ENCODE assay signal across 10 cellular contexts in the genomic region with DNA sequence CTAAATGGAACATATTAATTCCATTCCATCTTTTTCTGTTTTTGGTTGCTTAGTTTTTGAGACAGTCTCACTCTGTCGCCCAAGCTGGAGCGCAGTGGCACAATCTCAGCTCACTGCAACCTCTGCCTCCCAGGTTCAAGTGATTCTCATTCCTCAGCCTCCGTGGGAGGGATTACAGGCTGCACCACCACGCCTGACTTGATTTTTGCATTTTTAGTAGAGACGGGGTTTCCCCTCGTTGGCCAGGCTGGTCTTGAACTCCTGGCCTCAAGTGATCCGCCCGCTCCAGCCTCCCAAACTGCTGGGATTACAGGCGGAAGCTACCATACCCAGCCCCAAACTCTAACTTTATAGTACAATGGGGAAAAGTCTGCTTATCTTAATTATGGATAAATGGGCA. TPM values are rescaled to one million over a fixed set of nuclear protein-coding genes. Genes with fewer than 3 reads are reported as not detected.
DNase-seq lines count a peak whose midpoint lies in the region; ATAC-seq and TF ChIP-seq lines count a peak whose summit lies in the region.
"Had no signal": no experiment of that assay in that cellular context is flagged by ENCODE, and none has a peak within 500 bp of the region (broad histone marks: within the 10 kb centered on the region; RNA-seq: fewer than 3 reads in every experiment).

No MANE protein-coding gene starts in this region.

- no peaks in the 10 kb centered on the region for H3K27me3 ChIP-seq in psoas muscle (ENCODE audit: insufficient read depth in 3 of 3, low read length in 2 of 3)

- peaks cover 6 to 15% of the 10 kb centered on the region in 2 donors for H3K36me3 ChIP-seq in psoas muscle (ENCODE audit: insufficient read depth in 1 of 2, low read depth in 1 of 2)

- DNase-seq in activated naive CD4-positive, alpha-beta T cell treated with anti-CD3 and anti-CD28 coated beads, Interleukin-2, amount 10 ng/mL, durations not matched to agents 7 days and 5 days = no peak
- DNase-seq in activated naive CD4-positive, alpha-beta T cell treated with anti-CD3 and anti-CD28 coated beads, Interleukin-2, amount 50 U/mL, for 16 hours = no peak
- DNase-seq in activated naive CD8-positive, alpha-beta T cell treated with anti-CD3 and anti-CD28 coated beads, Interleukin-2, amount 50 U/mL, for 24 hours = peak; percentile 23
- DNase-seq in stimulated activated naive B cell treated with anti-CD40 and anti-IgM and Interleukin-4, amounts not matched to agents 10 μg/mL and 1 μg/mL and 100 μg/mL, for 72 hours = no peak
- DNase-seq in NCI-H69 (lab: John Stamatoyannopoulos, UW) (no peak), psoas muscle (no peak)
- DNase-seq: KG1, NCI-H2171 had no signal

- H3K9me3 Mint-ChIP-seq in activated naive CD4-positive, alpha-beta T cell treated with anti-CD3 and anti-CD28 coated beads, Interleukin-2, amount 10 ng/mL, durations not matched to agents 7 days and 5 days = no peaks in the 10 kb centered on the region
- H3K9me3 Mint-ChIP-seq in activated naive CD8-positive, alpha-beta T cell treated with anti-CD3 and anti-CD28 coated beads, Interleukin-2, amount 50 U/mL, for 24 hours = no peaks in the 10 kb centered on the region
- H3K9me3 Mint-ChIP-seq in stimulated activated naive B cell treated with anti-CD40 and anti-IgM and Interleukin-4, amounts not matched to agents 10 μg/mL and 1 μg/mL and 100 μg/mL, for 72 hours = no peaks in the 10 kb centered on the region

- peaks cover 85% of the 10 kb centered on the region for H3K4me1 Mint-ChIP-seq in activated naive CD4-positive, alpha-beta T cell treated with anti-CD3 and anti-CD28 coated beads, Interleukin-2, amount 10 ng/mL, durations not matched to agents 7 days and 5 days
- peaks cover 93% of the 10 kb centered on the region for H3K4me1 Mint-ChIP-seq in activated naive CD8-positive, alpha-beta T cell treated with anti-CD3 and anti-CD28 coated beads, Interleukin-2, amount 50 U/mL, for 24 hours
- peaks cover 31 to 85% of the 10 kb centered on the region in 2 donors for H3K4me1 Mint-ChIP-seq in stimulated activated naive B cell treated with anti-CD40 and anti-IgM and Interleukin-4, amounts not matched to agents 10 μg/mL and 1 μg/mL and 100 μg/mL, for 72 hours

- H3K4me3 ChIP-seq in psoas muscle = no peak overlapping the region

- no peak for TF ChIP-seq CTCF in psoas muscle (IDR thresholded peaks at IDR 0.05)

- H3K27me3 Mint-ChIP-seq in activated naive CD4-positive, alpha-beta T cell treated with anti-CD3 and anti-CD28 coated beads, Interleukin-2, amount 10 ng/mL, durations not matched to agents 7 days and 5 days = no peaks in the 10 kb centered on the region
- H3K27me3 Mint-ChIP-seq in activated naive CD8-positive, alpha-beta T cell treated with anti-CD3 and anti-CD28 coated beads, Interleukin-2, amount 50 U/mL, for 24 hours = no peaks in the 10 kb centered on the region
- no peaks in the 10 kb centered on the region for H3K27me3 Mint-ChIP-seq in stimulated activated naive B cell treated with anti-CD40 and anti-IgM and Interleukin-4, amounts not matched to agents 10 μg/mL and 1 μg/mL and 100 μg/mL, for 72 hours

- H3K27ac Mint-ChIP-seq in activated naive CD4-positive, alpha-beta T cell treated with anti-CD3 and anti-CD28 coated beads, Interleukin-2, amount 10 ng/mL, durations not matched to agents 7 days and 5 days = peak overlapping the region; percentile 33
- peak overlapping the region; percentile 67 for H3K27ac Mint-ChIP-seq in activated naive CD8-positive, alpha-beta T cell treated with anti-CD3 and anti-CD28 coated beads, Interleukin-2, amount 50 U/mL, for 24 hours
- peak overlapping the region; percentile 83 for H3K27ac Mint-ChIP-seq in stimulated activated naive B cell treated with anti-CD40 and anti-IgM and Interleukin-4, amounts not matched to agents 10 μg/mL and 1 μg/mL and 100 μg/mL, for 72 hours

- no peaks in the 10 kb centered on the region for H3K9me3 ChIP-seq in psoas muscle

- intact Hi-C loops in psoas muscle (cut with DNase I) = no loop called here

- H3K36me3 Mint-ChIP-seq in activated naive CD4-positive, alpha-beta T cell treated with anti-CD3 and anti-CD28 coated beads, Interleukin-2, amount 10 ng/mL, durations not matched to agents 7 days and 5 days = peaks cover 58% of the 10 kb centered on the region
- peaks cover 69% of the 10 kb centered on the region for H3K36me3 Mint-ChIP-seq in activated naive CD8-positive, alpha-beta T cell treated with anti-CD3 and anti-CD28 coated beads, Interleukin-2, amount 50 U/mL, for 24 hours (ENCODE audit: low read depth)
- H3K36me3 Mint-ChIP-seq in stimulated activated naive B cell treated with anti-CD40 and anti-IgM and Interleukin-4, amounts not matched to agents 10 μg/mL and 1 μg/mL and 100 μg/mL, for 72 hours = peaks cover 26 to 52% of the 10 kb centered on the region in 2 donors

- H3K27ac ChIP-seq in psoas muscle = no peak overlapping the region

- H3K4me1 ChIP-seq in psoas muscle = peaks cover 83% of the 10 kb centered on the region

- WGBS in psoas muscle, 3 donors = 68 to 73% (median 70%) methylated on average over 9 of the region's 9 CpGs

- CTCF ChIA-PET in activated naive CD4-positive, alpha-beta T cell treated with anti-CD3 and anti-CD28 coated beads, Interleukin-2, amount 10 ng/mL, durations not matched to agents 7 days and 5 days (lab: Charles Lee) = interaction anchor here (0.7 to 3.4 kb wide), 2 partner anchors 8 to 24 kb away, joined by 3 to 22 read pairs; no protein-coding TSS in a partner anchor

- ATAC-seq in HG02610 (IDR thresholded peaks at IDR 0.05; ENCODE audit: unreplicated experiment) (peak; percentile 43), psoas muscle (no peak), HG02973 (IDR thresholded peaks at IDR 0.05; ENCODE audit: unreplicated experiment) (no peak)
- ATAC-seq in activated naive CD8-positive, alpha-beta T cell treated with anti-CD3 and anti-CD28 coated beads, Interleukin-2, amount 50 U/mL, for 24 hours = peak; percentile 48
- ATAC-seq in stimulated activated naive B cell treated with anti-CD40 and anti-IgM and Interleukin-4, amounts not matched to agents 10 μg/mL and 1 μg/mL and 100 μg/mL, for 72 hours (replicated peaks) = peak; percentile 78 to 83

- no peak overlapping the region for H3K4me3 Mint-ChIP-seq in activated naive CD4-positive, alpha-beta T cell treated with anti-CD3 and anti-CD28 coated beads, Interleukin-2, amount 10 ng/mL, durations not matched to agents 7 days and 5 days
- peak overlapping the region; percentile 35 for H3K4me3 Mint-ChIP-seq in activated naive CD8-positive, alpha-beta T cell treated with anti-CD3 and anti-CD28 coated beads, Interleukin-2, amount 50 U/mL, for 24 hours
- peak overlapping the region in 1 of 2 donors; percentile 14 for H3K4me3 Mint-ChIP-seq in stimulated activated naive B cell treated with anti-CD40 and anti-IgM and Interleukin-4, amounts not matched to agents 10 μg/mL and 1 μg/mL and 100 μg/mL, for 72 hours

RNA-seq across cellular contexts. Expression of gene HNRNPD, which starts 11.2 kb away (rescaled TPM):
- total RNA-seq in psoas muscle = 100 to 1,000 TPM in 3 of 4 donors, 10 to 100 TPM in 1; 82.0 to 139 (median 115) TPM
- polyA plus RNA-seq in psoas muscle = 100 to 1,000 TPM in 2 of 3 donors, 10 to 100 TPM in 1; 92.7 to 158 (median 117) TPM

Comparison
In these comparisons a context has a peak if more than half of its experiments do, and no peak if none do; other contexts are left out.
1. H3K27ac Mint-ChIP-seq: peak in every context shown above with its lines; median percentile 83 in stimulated activated naive B cell treated with anti-CD40 and anti-IgM and Interleukin-4, amounts not matched to agents 10 μg/mL and 1 μg/mL and 100 μg/mL, for 72 hours; 67 in activated naive CD8-positive, alpha-beta T cell treated with anti-CD3 and anti-CD28 coated beads, Interleukin-2, amount 50 U/mL, for 24 hours; 33 in activated naive CD4-positive, alpha-beta T cell treated with anti-CD3 and anti-CD28 coated beads, Interleukin-2, amount 10 ng/mL, durations not matched to agents 7 days and 5 days.
2. ATAC-seq: peak in HG02610 (single experiment), activated naive CD8-positive, alpha-beta T cell treated with anti-CD3 and anti-CD28 coated beads, Interleukin-2, amount 50 U/mL, for 24 hours (single experiment) and stimulated activated naive B cell treated with anti-CD40 and anti-IgM and Interleukin-4, amounts not matched to agents 10 μg/mL and 1 μg/mL and 100 μg/mL, for 72 hours (2 of 2); none in psoas muscle (0 of 4) and HG02973 (single experiment).